In genomic region chr7:93757421-93757820, GRCh38 we compare ENCODE assay signal across 20 cellular contexts.
"Had no signal": no experiment of that assay in that cellular context is flagged by ENCODE, and none has a peak within 500 bp of the region (broad histone marks: within the 10 kb centered on the region; RNA-seq: fewer than 3 reads in every experiment).

No MANE protein-coding gene starts in this region.

- H3K36me3 Mint-ChIP-seq: activated naive CD8-positive, alpha-beta T cell treated with anti-CD3 and anti-CD28 coated beads for 36 hours had no signal

- FAIRE-seq: keratinocyte had no signal

- H3K9me3 Mint-ChIP-seq: activated naive CD8-positive, alpha-beta T cell treated with anti-CD3 and anti-CD28 coated beads for 36 hours; dendritic cell treated with granulocyte-macrophage colony-stimulating factor and Interleukin-4, amounts not matched to agents 40 ng/mL and 50 ng/mL, for 4 days; neural crest cell; stimulated activated naive CD8-positive, alpha-beta T cell treated with anti-CD3 and anti-CD28 coated beads, Interleukin-15, amount 100 ng/mL, for 72 hours; T-helper 2 cell treated with Interferon-gamma antibody and Interleukin-4, amounts not matched to agents 5 μg/mL and 100 μg/mL, for 36 hours had no signal

- H3K27me3 Mint-ChIP-seq: activated naive CD8-positive, alpha-beta T cell treated with anti-CD3 and anti-CD28 coated beads for 36 hours; dendritic cell treated with granulocyte-macrophage colony-stimulating factor and Interleukin-4, amounts not matched to agents 40 ng/mL and 50 ng/mL, for 4 days; effector memory CD8-positive, alpha-beta T cell had no signal

- H3K4me3 ChIP-seq: heart left ventricle, ovary, testis had no signal

- H3K4me1 Mint-ChIP-seq: activated naive CD8-positive, alpha-beta T cell treated with anti-CD3 and anti-CD28 coated beads for 36 hours; neural crest cell; stimulated activated naive CD8-positive, alpha-beta T cell treated with anti-CD3 and anti-CD28 coated beads, Interleukin-15, amount 100 ng/mL, for 72 hours had no signal

- H3K4me3 Mint-ChIP-seq: activated naive CD8-positive, alpha-beta T cell treated with anti-CD3 and anti-CD28 coated beads for 36 hours; dendritic cell treated with granulocyte-macrophage colony-stimulating factor and Interleukin-4, amounts not matched to agents 40 ng/mL and 50 ng/mL, for 4 days; effector memory CD8-positive, alpha-beta T cell; neural crest cell; stimulated activated naive CD8-positive, alpha-beta T cell treated with anti-CD3 and anti-CD28 coated beads, Interleukin-15, amount 100 ng/mL, for 72 hours; T-helper 2 cell treated with Interferon-gamma antibody and Interleukin-4, amounts not matched to agents 5 μg/mL and 100 μg/mL, for 36 hours had no signal

- H3K27ac Mint-ChIP-seq: activated naive CD8-positive, alpha-beta T cell treated with anti-CD3 and anti-CD28 coated beads for 36 hours; dendritic cell treated with granulocyte-macrophage colony-stimulating factor and Interleukin-4, amounts not matched to agents 40 ng/mL and 50 ng/mL, for 4 days; effector memory CD8-positive, alpha-beta T cell; stimulated activated naive CD8-positive, alpha-beta T cell treated with anti-CD3 and anti-CD28 coated beads, Interleukin-15, amount 100 ng/mL, for 72 hours; T-helper 2 cell treated with Interferon-gamma antibody and Interleukin-4, amounts not matched to agents 5 μg/mL and 100 μg/mL, for 36 hours had no signal

- DNase-seq: activated CD4-positive, alpha-beta T cell treated with anti-CD3 and anti-CD28 coated beads, Interleukin-2, amount 50 U/mL, for 48 hours; activated CD4-positive, CD25-positive, alpha-beta regulatory T cell treated with anti-CD3 and anti-CD28 coated beads, Interleukin-2, amount 50 U/mL, for 72 hours; activated gamma-delta T cell; activated naive CD8-positive, alpha-beta T cell treated with anti-CD3 and anti-CD28 coated beads for 36 hours; activated T-cell treated with anti-CD3 and anti-CD28 coated beads, Interleukin-2, amount 50 U/mL, for 48 hours; aorta; effector memory CD8-positive, alpha-beta T cell; erythroblast; foreskin keratinocyte; heart left ventricle; left ventricle myocardium superior; ovary; stimulated activated CD4-positive, alpha-beta T cell treated with anti-CD3 and anti-CD28 coated beads, Interleukin-15, amount 100 ng/mL, for 24 hours; stimulated activated CD4-positive, alpha-beta T cell treated with anti-CD3 and anti-CD28 coated beads, Interleukin-4, amount 100 ng/mL, for 4 hours; stimulated activated naive CD8-positive, alpha-beta T cell treated with anti-CD3 and anti-CD28 coated beads, Interleukin-15, amount 100 ng/mL, for 72 hours; testis had no signal
